ENCODE assay signal across 8 cellular contexts in the genomic region with DNA sequence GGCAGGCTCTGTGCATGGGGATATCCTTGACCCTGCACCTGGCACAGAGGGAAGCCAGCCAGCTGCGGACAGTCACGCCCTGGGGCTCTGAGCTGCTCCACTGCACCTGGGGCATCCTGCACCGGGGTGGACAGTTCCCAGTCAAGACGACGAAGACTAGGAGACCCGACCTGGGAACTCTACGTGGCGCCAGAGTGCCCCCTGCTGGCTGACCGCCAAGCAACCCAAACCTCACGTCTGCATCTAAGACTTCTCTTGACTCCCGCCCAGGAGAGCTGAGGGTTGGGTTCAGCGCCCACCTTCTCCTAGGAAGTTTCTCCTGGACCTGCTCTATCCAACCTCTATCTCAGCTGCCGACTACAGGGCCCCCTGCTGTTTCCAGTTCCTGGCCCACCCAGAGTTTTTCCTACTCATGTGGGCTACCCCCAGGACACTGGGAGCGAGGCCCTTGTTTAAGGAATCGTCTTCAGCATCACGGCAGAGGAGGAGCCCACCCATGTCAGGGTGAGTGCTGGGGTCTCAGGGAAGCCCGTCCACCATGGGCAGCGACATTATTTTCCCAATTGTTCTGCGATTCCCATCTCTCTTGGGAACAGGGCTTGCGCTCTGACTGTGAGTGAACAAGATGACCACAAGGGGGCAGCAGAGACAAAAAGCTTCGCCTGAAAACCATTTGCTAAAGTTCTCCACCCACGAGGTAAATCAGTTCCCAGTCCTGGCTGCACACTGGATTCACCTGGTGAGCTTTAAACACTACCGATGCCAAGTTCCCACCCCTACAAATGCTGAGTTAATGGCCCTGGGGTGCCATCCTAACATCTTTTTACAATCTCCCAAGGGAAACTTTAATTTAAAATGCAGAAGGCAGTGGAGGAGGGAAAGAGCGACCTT. TPM values are rescaled to one million over a fixed set of nuclear protein-coding genes. Genes with fewer than 3 reads are reported as not detected.
DNase-seq lines count a peak whose midpoint lies in the region; TF ChIP-seq lines count a peak whose summit lies in the region.

No MANE protein-coding gene starts in this region.

- H3K79me2 ChIP-seq in Karpas-422 (ENCODE audit: low read length), result no peaks in the 10 kb centered on the region

- no peak overlapping the region for H3K4me3 Mint-ChIP-seq in activated T-helper 2 cell treated with anti-CD3 and anti-CD28 coated beads, Interferon-gamma antibody, Interleukin-2, Interleukin-4, amounts not matched to agents 10 μg/mL and 5 μg/mL and 100 μg/mL, durations not matched to agents 14 hours and 24 hours and 36 hours (ENCODE audit: low read depth)

- H3K27me3 Mint-ChIP-seq in activated T-helper 2 cell treated with anti-CD3 and anti-CD28 coated beads, Interferon-gamma antibody, Interleukin-2, Interleukin-4, amounts not matched to agents 10 μg/mL and 5 μg/mL and 100 μg/mL, durations not matched to agents 14 hours and 24 hours and 36 hours (ENCODE audit: low read depth), result peaks cover 19% of the 10 kb centered on the region

- H4K20me1 ChIP-seq in Karpas-422 (ENCODE audit: insufficient read depth, low read depth, low read length), result no peaks in the 10 kb centered on the region

- no peaks in the 10 kb centered on the region for H3K9me3 ChIP-seq in Karpas-422 (ENCODE audit: low read length)
- no peaks in the 10 kb centered on the region for H3K9me3 ChIP-seq in neuron (ENCODE audit: low read length)
- H3K9me3 ChIP-seq in suprapubic skin, result no peaks in the 10 kb centered on the region

- H3K4me1 Mint-ChIP-seq in activated T-helper 2 cell treated with anti-CD3 and anti-CD28 coated beads, Interferon-gamma antibody, Interleukin-2, Interleukin-4, amounts not matched to agents 10 μg/mL and 5 μg/mL and 100 μg/mL, durations not matched to agents 14 hours and 24 hours and 36 hours (ENCODE audit: low read depth), result peaks cover 8% of the 10 kb centered on the region

- 18% methylated on average over 5 of the region's 24 CpGs for WGBS in suprapubic skin

- no peak overlapping the region for H3K4me2 ChIP-seq in Karpas-422 (ENCODE audit: low read depth, low read length, poor library complexity, severe bottlenecking)

- TF ChIP-seq CTCF in suprapubic skin (IDR thresholded peaks at IDR 0.05), result peak; percentile 56 to 79

- no peaks in the 10 kb centered on the region for H3K9me3 Mint-ChIP-seq in activated T-helper 2 cell treated with anti-CD3 and anti-CD28 coated beads, Interferon-gamma antibody, Interleukin-2, Interleukin-4, amounts not matched to agents 10 μg/mL and 5 μg/mL and 100 μg/mL, durations not matched to agents 14 hours and 24 hours and 36 hours

- no peak overlapping the region for H3K27ac Mint-ChIP-seq in activated T-helper 2 cell treated with anti-CD3 and anti-CD28 coated beads, Interferon-gamma antibody, Interleukin-2, Interleukin-4, amounts not matched to agents 10 μg/mL and 5 μg/mL and 100 μg/mL, durations not matched to agents 14 hours and 24 hours and 36 hours

- no peaks in the 10 kb centered on the region for H3K36me3 Mint-ChIP-seq in activated T-helper 2 cell treated with anti-CD3 and anti-CD28 coated beads, Interferon-gamma antibody, Interleukin-2, Interleukin-4, amounts not matched to agents 10 μg/mL and 5 μg/mL and 100 μg/mL, durations not matched to agents 14 hours and 24 hours and 36 hours (ENCODE audit: low read depth)

- TF ChIP-seq EP300 in suprapubic skin (IDR thresholded peaks at IDR 0.05), result no peak

- H3K4me1 ChIP-seq in Karpas-422 (ENCODE audit: low read length), result peaks cover 3% of the 10 kb centered on the region
- peaks cover 3% of the 10 kb centered on the region for H3K4me1 ChIP-seq in neuron (ENCODE audit: insufficient read depth, low read length)
- no peaks in the 10 kb centered on the region for H3K4me1 ChIP-seq in suprapubic skin

- no peak overlapping the region for H3K9ac ChIP-seq in Karpas-422 (ENCODE audit: low read length)

- intact Hi-C loops in activated T-helper 2 cell treated with anti-CD3 and anti-CD28 coated beads, Interferon-gamma antibody, Interleukin-2, Interleukin-4, amounts not matched to agents 10 μg/mL and 5 μg/mL and 100 μg/mL, durations not matched to agents 14 hours and 24 hours and 36 hours (cut with micrococcal nuclease), result loop anchor here (1.0 to 2.0 kb wide), 2 partner anchors 87 to 198 kb away; no protein-coding TSS in a partner anchor

- peak; percentile 22 for DNase-seq in NK-92 treated with Interleukin-12 subunit alpha and Interleukin-12 subunit beta, amount 100 ng/mL, for 24 hours (lab: John Stamatoyannopoulos, UW)
- DNase-seq in NK-92 (lab: John Stamatoyannopoulos, UW; ENCODE audit: unreplicated experiment) (no peak), Karpas-422 (peak; percentile 90), RPMI8226 (peak; percentile 86), foreskin melanocyte (peak; percentile 38), suprapubic skin (ENCODE audit: low spot score in 2 of 2) (peak in 1 of 2 donors; percentile 67)
- DNase-seq in activated T-helper 2 cell treated with anti-CD3 and anti-CD28 coated beads, Interferon-gamma antibody, Interleukin-2, Interleukin-4, amounts not matched to agents 10 μg/mL and 5 μg/mL and 100 μg/mL, durations not matched to agents 14 hours and 24 hours and 36 hours (ENCODE audit: low spot score), result peak; percentile 46

- H3K4me3 ChIP-seq in Karpas-422 (ENCODE audit: low read length), result no peak overlapping the region
- H3K4me3 ChIP-seq in neuron (ENCODE audit: low read length), result peak overlapping the region; percentile 29
- no peak overlapping the region for H3K4me3 ChIP-seq in suprapubic skin

- TF ChIP-seq POLR2A in suprapubic skin (IDR thresholded peaks at IDR 0.05), result no peak

- H2AFZ ChIP-seq in Karpas-422 (ENCODE audit: low read length), result no peak overlapping the region
- H2AFZ ChIP-seq in neuron (ENCODE audit: low read depth, low read length), result peak overlapping the region; percentile 28

- H3K27ac ChIP-seq in Karpas-422 (ENCODE audit: low read length) (no peak overlapping the region), suprapubic skin (no peak overlapping the region)

- no peaks in the 10 kb centered on the region for H3K9me2 ChIP-seq in Karpas-422 (replicated peaks; ENCODE audit: insufficient read depth, low read length)

- no peaks in the 10 kb centered on the region for H3K27me3 ChIP-seq in Karpas-422 (ENCODE audit: low read length)
- H3K27me3 ChIP-seq in neuron (ENCODE audit: insufficient read depth, low read length), result peaks cover 13% of the 10 kb centered on the region
- peaks cover 31% of the 10 kb centered on the region for H3K27me3 ChIP-seq in suprapubic skin

- no peaks in the 10 kb centered on the region for H3K36me3 ChIP-seq in Karpas-422 (ENCODE audit: insufficient read depth, low read length)
- no peaks in the 10 kb centered on the region for H3K36me3 ChIP-seq in neuron (ENCODE audit: insufficient read depth, low read length)
- no peaks in the 10 kb centered on the region for H3K36me3 ChIP-seq in suprapubic skin

RNA-seq across cellular contexts. Expression of gene TLE7, which starts 29.3 kb away (rescaled TPM):
- total RNA-seq in Karpas-422 (2014; rRNA removed; shearing (Covaris generic); ENCODE audit: low replicate concordance), result not detected in 2 replicates
- total RNA-seq in activated T-helper 2 cell treated with anti-CD3 and anti-CD28 coated beads, Interferon-gamma antibody, Interleukin-2, Interleukin-4, amounts not matched to agents 10 μg/mL and 5 μg/mL and 100 μg/mL, durations not matched to agents 14 hours and 24 hours and 36 hours, result not detected in 2 replicates
- not detected for total RNA-seq in suprapubic skin

RNA-seq across cellular contexts. Expression of gene ZNF23, which starts 49.5 kb away (rescaled TPM):
- 8.9 and 13.6 TPM in 2 replicates for total RNA-seq in Karpas-422 (2014; rRNA removed; shearing (Covaris generic); ENCODE audit: low replicate concordance)
- total RNA-seq in activated T-helper 2 cell treated with anti-CD3 and anti-CD28 coated beads, Interferon-gamma antibody, Interleukin-2, Interleukin-4, amounts not matched to agents 10 μg/mL and 5 μg/mL and 100 μg/mL, durations not matched to agents 14 hours and 24 hours and 36 hours, result 4.9 and 6.0 TPM in 2 replicates
- 1 to 10 TPM; 2.5 to 5.8 (median 4.8) TPM for total RNA-seq in suprapubic skin

RNA-seq across cellular contexts. Expression of gene CALB2, which starts 54.0 kb away (rescaled TPM):
- not detected in 2 replicates for total RNA-seq in Karpas-422 (2014; rRNA removed; shearing (Covaris generic); ENCODE audit: low replicate concordance)
- total RNA-seq in activated T-helper 2 cell treated with anti-CD3 and anti-CD28 coated beads, Interferon-gamma antibody, Interleukin-2, Interleukin-4, amounts not matched to agents 10 μg/mL and 5 μg/mL and 100 μg/mL, durations not matched to agents 14 hours and 24 hours and 36 hours, result not detected in 2 replicates
- total RNA-seq in suprapubic skin, result 1 to 10 TPM; 4.3 to 7.7 (median 5.6) TPM
